1 cellular context compared by ENCODE assay signal in the genomic region with DNA sequence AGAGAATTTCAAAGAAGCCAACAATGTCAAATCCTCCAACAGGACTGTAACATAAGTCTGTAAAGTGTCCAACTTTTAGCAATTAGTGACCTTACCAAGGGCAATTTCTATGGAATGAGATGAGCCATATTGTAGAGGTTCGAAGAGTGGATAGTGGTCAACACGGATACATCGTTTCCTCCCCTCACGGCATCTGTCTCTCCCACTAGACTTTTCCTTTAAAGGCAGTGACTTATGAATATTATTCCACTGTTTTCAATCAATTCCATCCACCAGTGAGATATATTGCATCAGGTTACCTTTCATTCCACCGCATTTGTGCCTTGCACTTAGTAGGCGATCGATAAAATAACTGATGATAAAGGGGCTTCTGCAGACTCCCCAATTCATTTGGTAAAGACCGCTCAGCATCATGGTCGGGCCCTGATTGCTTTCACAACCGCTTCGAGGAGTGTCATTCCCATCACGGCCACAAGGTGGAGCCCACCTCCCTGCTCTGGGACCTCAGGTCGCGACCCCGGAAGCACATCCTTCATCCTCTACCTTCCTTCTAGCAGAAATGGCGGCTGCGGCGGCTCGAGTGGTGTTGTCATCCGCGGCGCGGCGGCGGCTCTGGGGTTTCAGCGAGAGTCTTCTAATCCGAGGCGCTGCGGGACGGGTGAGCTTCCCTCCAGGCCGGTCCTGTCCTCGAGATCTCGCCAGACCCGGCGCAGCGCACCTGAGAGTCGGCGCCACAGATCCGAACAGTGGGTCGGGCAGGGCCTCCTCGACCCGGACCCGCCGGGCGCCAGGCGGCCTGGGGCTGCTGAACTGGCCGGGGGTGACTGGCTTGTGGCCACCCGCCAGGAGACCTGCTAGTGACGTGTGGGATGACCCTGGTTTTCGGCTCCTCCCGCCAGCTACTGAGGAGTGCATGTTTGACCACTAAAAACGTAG.
TF ChIP-seq lines count a peak whose summit lies in the region.

Gene PMPCB, plus strand, starts transcription at position 535 of the 936 bp plus-strand sequence. Its CDS starts 25 bp downstream, at position 560.

TF ChIP-seq in HepG2, 621 proteins besides CTCF, POLR2A, EP300 and RAD21 (continued from another document and continues in another):
- TF ChIP-seq, protein P1, sequence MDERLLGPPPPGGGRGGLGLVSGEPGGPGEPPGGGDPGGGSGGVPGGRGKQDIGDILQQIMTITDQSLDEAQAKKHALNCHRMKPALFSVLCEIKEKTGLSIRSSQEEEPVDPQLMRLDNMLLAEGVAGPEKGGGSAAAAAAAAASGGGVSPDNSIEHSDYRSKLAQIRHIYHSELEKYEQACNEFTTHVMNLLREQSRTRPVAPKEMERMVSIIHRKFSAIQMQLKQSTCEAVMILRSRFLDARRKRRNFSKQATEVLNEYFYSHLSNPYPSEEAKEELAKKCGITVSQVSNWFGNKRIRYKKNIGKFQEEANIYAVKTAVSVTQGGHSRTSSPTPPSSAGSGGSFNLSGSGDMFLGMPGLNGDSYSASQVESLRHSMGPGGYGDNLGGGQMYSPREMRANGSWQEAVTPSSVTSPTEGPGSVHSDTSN (CRISPR knock-in tag; IDR thresholded peaks at IDR 0.05) = no peak
- TF ChIP-seq ATF7 (IDR thresholded peaks at IDR 0.05) = no peak
- no peak for TF ChIP-seq ATF7 (CRISPR knock-in tag; IDR thresholded peaks at IDR 0.05)
- peak; percentile 75 for TF ChIP-seq ZNF883 (CRISPR knock-in tag; IDR thresholded peaks at IDR 0.05; ENCODE audit: not compliant biosample characterization)
- 0 out of 2 replicates have a peak, but pooled peaks have one; percentile 51 for TF ChIP-seq PPARG (CRISPR knock-in tag; conservative IDR thresholded peaks at IDR 0.05)
- TF ChIP-seq ZBTB44 (CRISPR knock-in tag; IDR thresholded peaks at IDR 0.05) = no peak
- no peak; the same call in 1 of the 2 replicates for TF ChIP-seq ZZZ3 (CRISPR knock-in tag; IDR thresholded peaks at IDR 0.05; ENCODE audit: borderline replicate concordance)
- TF ChIP-seq ZNF281 (CRISPR knock-in tag; IDR thresholded peaks at IDR 0.05; ENCODE audit: borderline replicate concordance) = peak; percentile 46; the same call in 1 of the 2 replicates
- TF ChIP-seq, protein P2, sequence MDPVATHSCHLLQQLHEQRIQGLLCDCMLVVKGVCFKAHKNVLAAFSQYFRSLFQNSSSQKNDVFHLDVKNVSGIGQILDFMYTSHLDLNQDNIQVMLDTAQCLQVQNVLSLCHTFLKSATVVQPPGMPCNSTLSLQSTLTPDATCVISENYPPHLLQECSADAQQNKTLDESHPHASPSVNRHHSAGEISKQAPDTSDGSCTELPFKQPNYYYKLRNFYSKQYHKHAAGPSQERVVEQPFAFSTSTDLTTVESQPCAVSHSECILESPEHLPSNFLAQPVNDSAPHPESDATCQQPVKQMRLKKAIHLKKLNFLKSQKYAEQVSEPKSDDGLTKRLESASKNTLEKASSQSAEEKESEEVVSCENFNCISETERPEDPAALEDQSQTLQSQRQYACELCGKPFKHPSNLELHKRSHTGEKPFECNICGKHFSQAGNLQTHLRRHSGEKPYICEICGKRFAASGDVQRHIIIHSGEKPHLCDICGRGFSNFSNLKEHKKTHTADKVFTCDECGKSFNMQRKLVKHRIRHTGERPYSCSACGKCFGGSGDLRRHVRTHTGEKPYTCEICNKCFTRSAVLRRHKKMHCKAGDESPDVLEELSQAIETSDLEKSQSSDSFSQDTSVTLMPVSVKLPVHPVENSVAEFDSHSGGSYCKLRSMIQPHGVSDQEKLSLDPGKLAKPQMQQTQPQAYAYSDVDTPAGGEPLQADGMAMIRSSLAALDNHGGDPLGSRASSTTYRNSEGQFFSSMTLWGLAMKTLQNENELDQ (CRISPR knock-in tag; IDR thresholded peaks at IDR 0.05; ENCODE audit: borderline replicate concordance) = peak; percentile 50; the same call in 1 of the 2 replicates
- peak; percentile 85; the same call in 1 of the 2 replicates for TF ChIP-seq NFE2L1 (CRISPR knock-in tag; IDR thresholded peaks at IDR 0.05; ENCODE audit: borderline replicate concordance)
- TF ChIP-seq PHF21A (CRISPR knock-in tag; IDR thresholded peaks at IDR 0.05) = peak; percentile 63; the same call in 1 of the 2 replicates
- no peak for TF ChIP-seq ZNF879 (CRISPR knock-in tag; IDR thresholded peaks at IDR 0.05)
- no peak; the same call in 1 of the 2 replicates for TF ChIP-seq KDM4B (CRISPR knock-in tag; IDR thresholded peaks at IDR 0.05)
- no peak for TF ChIP-seq ZNF850 (CRISPR knock-in tag; conservative IDR thresholded peaks at IDR 0.05)
- TF ChIP-seq MATR3 (CRISPR knock-in tag; IDR thresholded peaks at IDR 0.05) = no peak
- TF ChIP-seq GATA4 (IDR thresholded peaks at IDR 0.05; ENCODE audit: borderline replicate concordance, low read depth) = no peak
- no peak for TF ChIP-seq ZNF333 (CRISPR knock-in tag; IDR thresholded peaks at IDR 0.05; ENCODE audit: borderline replicate concordance)
- peak; percentile 70 for TF ChIP-seq SMAD3 (CRISPR knock-in tag; IDR thresholded peaks at IDR 0.05)
- TF ChIP-seq, protein P3, sequence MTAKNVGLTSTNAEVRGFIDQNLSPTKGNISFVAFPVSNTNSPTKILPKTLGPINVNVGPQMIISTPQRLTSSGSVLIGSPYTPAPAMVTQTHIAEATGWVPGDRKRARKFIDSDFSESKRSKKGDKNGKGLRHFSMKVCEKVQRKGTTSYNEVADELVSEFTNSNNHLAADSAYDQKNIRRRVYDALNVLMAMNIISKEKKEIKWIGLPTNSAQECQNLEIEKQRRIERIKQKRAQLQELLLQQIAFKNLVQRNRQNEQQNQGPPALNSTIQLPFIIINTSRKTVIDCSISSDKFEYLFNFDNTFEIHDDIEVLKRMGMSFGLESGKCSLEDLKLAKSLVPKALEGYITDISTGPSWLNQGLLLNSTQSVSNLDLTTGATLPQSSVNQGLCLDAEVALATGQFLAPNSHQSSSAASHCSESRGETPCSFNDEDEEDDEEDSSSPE (CRISPR knock-in tag; IDR thresholded peaks at IDR 0.05) = 0 out of 2 replicates have a peak, but pooled peaks have one; percentile 4
- TF ChIP-seq ZMYM3 (CRISPR knock-in tag; IDR thresholded peaks at IDR 0.05) = no peak
- TF ChIP-seq, protein P4, sequence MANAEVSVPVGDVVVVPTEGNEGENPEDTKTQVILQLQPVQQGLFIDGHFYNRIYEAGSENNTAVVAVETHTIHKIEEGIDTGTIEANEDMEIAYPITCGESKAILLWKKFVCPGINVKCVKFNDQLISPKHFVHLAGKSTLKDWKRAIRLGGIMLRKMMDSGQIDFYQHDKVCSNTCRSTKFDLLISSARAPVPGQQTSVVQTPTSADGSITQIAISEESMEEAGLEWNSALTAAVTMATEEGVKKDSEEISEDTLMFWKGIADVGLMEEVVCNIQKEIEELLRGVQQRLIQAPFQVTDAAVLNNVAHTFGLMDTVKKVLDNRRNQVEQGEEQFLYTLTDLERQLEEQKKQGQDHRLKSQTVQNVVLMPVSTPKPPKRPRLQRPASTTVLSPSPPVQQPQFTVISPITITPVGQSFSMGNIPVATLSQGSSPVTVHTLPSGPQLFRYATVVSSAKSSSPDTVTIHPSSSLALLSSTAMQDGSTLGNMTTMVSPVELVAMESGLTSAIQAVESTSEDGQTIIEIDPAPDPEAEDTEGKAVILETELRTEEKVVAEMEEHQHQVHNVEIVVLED (CRISPR knock-in tag; IDR thresholded peaks at IDR 0.05; ENCODE audit: borderline replicate concordance) = peak; percentile 68; the same call in 1 of the 2 replicates
- no peak for TF ChIP-seq MAFK (conservative IDR thresholded peaks at IDR 0.05 in 1 of 2, IDR thresholded peaks at IDR 0.05 in 1 of 2; ENCODE audit: low read length in 2 of 2)
- TF ChIP-seq, protein P5, sequence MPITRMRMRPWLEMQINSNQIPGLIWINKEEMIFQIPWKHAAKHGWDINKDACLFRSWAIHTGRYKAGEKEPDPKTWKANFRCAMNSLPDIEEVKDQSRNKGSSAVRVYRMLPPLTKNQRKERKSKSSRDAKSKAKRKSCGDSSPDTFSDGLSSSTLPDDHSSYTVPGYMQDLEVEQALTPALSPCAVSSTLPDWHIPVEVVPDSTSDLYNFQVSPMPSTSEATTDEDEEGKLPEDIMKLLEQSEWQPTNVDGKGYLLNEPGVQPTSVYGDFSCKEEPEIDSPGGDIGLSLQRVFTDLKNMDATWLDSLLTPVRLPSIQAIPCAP (CRISPR knock-in tag; IDR thresholded peaks at IDR 0.05; ENCODE audit: low read depth) = no peak
- peak; percentile 4; the same call in 1 of the 2 replicates for TF ChIP-seq FOSL1 (CRISPR knock-in tag; IDR thresholded peaks at IDR 0.05; ENCODE audit: borderline replicate concordance)
- TF ChIP-seq ARHGAP35 (CRISPR knock-in tag; IDR thresholded peaks at IDR 0.05; ENCODE audit: borderline replicate concordance) = no peak; the same call in 1 of the 2 replicates
- TF ChIP-seq, protein P6, sequence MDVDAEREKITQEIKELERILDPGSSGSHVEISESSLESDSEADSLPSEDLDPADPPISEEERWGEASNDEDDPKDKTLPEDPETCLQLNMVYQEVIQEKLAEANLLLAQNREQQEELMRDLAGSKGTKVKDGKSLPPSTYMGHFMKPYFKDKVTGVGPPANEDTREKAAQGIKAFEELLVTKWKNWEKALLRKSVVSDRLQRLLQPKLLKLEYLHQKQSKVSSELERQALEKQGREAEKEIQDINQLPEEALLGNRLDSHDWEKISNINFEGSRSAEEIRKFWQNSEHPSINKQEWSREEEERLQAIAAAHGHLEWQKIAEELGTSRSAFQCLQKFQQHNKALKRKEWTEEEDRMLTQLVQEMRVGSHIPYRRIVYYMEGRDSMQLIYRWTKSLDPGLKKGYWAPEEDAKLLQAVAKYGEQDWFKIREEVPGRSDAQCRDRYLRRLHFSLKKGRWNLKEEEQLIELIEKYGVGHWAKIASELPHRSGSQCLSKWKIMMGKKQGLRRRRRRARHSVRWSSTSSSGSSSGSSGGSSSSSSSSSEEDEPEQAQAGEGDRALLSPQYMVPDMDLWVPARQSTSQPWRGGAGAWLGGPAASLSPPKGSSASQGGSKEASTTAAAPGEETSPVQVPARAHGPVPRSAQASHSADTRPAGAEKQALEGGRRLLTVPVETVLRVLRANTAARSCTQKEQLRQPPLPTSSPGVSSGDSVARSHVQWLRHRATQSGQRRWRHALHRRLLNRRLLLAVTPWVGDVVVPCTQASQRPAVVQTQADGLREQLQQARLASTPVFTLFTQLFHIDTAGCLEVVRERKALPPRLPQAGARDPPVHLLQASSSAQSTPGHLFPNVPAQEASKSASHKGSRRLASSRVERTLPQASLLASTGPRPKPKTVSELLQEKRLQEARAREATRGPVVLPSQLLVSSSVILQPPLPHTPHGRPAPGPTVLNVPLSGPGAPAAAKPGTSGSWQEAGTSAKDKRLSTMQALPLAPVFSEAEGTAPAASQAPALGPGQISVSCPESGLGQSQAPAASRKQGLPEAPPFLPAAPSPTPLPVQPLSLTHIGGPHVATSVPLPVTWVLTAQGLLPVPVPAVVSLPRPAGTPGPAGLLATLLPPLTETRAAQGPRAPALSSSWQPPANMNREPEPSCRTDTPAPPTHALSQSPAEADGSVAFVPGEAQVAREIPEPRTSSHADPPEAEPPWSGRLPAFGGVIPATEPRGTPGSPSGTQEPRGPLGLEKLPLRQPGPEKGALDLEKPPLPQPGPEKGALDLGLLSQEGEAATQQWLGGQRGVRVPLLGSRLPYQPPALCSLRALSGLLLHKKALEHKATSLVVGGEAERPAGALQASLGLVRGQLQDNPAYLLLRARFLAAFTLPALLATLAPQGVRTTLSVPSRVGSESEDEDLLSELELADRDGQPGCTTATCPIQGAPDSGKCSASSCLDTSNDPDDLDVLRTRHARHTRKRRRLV (CRISPR knock-in tag; IDR thresholded peaks at IDR 0.05) = peak; percentile 82; the same call in 1 of the 2 replicates
- no peak for TF ChIP-seq ZFYVE20 (CRISPR knock-in tag; IDR thresholded peaks at IDR 0.05; ENCODE audit: borderline replicate concordance, low read depth)
- TF ChIP-seq ZNF558 (CRISPR knock-in tag; IDR thresholded peaks at IDR 0.05; ENCODE audit: borderline replicate concordance) = 0 out of 2 replicates have a peak, but pooled peaks have one; percentile 45
- TF ChIP-seq ZNF557 (CRISPR knock-in tag; IDR thresholded peaks at IDR 0.05) = 0 out of 2 replicates have a peak, but pooled peaks have one; percentile 47
- TF ChIP-seq JUN (CRISPR knock-in tag; IDR thresholded peaks at IDR 0.05) = no peak
- no peak for TF ChIP-seq CENPX (CRISPR knock-in tag; IDR thresholded peaks at IDR 0.05)
- no peak for TF ChIP-seq ZNF207 (IDR thresholded peaks at IDR 0.05; ENCODE audit: borderline replicate concordance)
- TF ChIP-seq ZEB1 (IDR thresholded peaks at IDR 0.05; ENCODE audit: insufficient replicate concordance, low read depth) = no peak
- peak; percentile 87 for TF ChIP-seq ZNF543 (CRISPR knock-in tag; IDR thresholded peaks at IDR 0.05)
- peak; percentile 63; the same call in 1 of the 2 replicates for TF ChIP-seq ZNF775 (CRISPR knock-in tag; IDR thresholded peaks at IDR 0.05; ENCODE audit: borderline replicate concordance)
- TF ChIP-seq ZNF33A (CRISPR knock-in tag; IDR thresholded peaks at IDR 0.05; ENCODE audit: borderline replicate concordance) = no peak
- no peak for TF ChIP-seq MED13 (CRISPR knock-in tag; IDR thresholded peaks at IDR 0.05)
- TF ChIP-seq ZNF747 (CRISPR knock-in tag; IDR thresholded peaks at IDR 0.05; ENCODE audit: borderline replicate concordance) = peak; percentile 32; the same call in 1 of the 2 replicates
- TF ChIP-seq TAF1 (CRISPR knock-in tag; IDR thresholded peaks at IDR 0.05) = peak; percentile 94
- TF ChIP-seq POLR2G (IDR thresholded peaks at IDR 0.05; ENCODE audit: low read depth, low read length) = peak; percentile 89
